In the genomic region with DNA sequence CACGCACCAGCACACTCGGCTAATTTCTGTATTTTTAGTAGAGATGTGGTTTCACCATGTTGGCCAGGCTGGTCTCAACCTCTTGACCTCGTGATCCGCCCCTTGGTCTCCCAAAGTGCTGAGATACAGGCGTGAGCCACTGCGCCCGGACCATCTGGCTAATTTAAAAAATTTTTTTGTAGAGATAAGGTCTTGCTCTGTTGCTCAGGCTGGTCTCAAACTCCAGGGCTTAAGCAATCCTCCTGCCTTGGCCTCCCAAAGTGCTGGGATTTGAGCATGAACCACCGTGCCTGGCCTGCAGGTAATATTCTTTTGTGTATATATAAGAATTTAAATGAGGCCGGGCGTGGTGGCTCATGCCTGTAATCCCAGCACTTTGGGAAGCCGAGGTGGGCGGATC, we compare ENCODE assay signal across 34 cellular contexts.
"Had no signal": no experiment of that assay in that cellular context is flagged by ENCODE, and none has a peak within 500 bp of the region (broad histone marks: within the 10 kb centered on the region; RNA-seq: fewer than 3 reads in every experiment).

No MANE protein-coding gene starts in this region.

- DNase-seq: Karpas-422, Kasumi-1, MG63, MM.1S, MV-4-11, NCI-H1048, NCI-H1092, NCI-H1092 treated with DMSO at 0.1 percent for 48 hours, NCI-H1105, NCI-H1105 treated with DMSO at 0.1 percent for 48 hours, NCI-H1417, NCI-H1417 treated with DMSO at 0.1 percent for 48 hours, NCI-H1436, NCI-H1436 treated with DMSO at 0.1 percent for 48 hours, NCI-H146, NCI-H1694, NCI-H1694 treated with DMSO at 0.1 percent for 48 hours, NCI-H187, NCI-H187 treated with DMSO at 0.1 percent for 48 hours, NCI-H1930, NCI-H2029, NCI-H2029 treated with DMSO at 0.1 percent for 48 hours, NCI-H2081, NCI-H2081 treated with DMSO at 0.1 percent for 48 hours, NCI-H2107, NCI-H2171, NCI-H2171 treated with DMSO at 0.1 percent for 48 hours, NCI-H2227 treated with DMSO at 0.1 percent for 48 hours, NCI-H226, NCI-H345, NCI-H446, NCI-H446 treated with DMSO at 0.1 percent for 48 hours, NCI-H510A had no signal

- H3K27ac ChIP-seq: KMS-11 had no signal

- H3K4me3 ChIP-seq: MG63 had no signal

- H3K4me2 ChIP-seq: KMS-11 had no signal

- H3K27me3 ChIP-seq: MG63 had no signal

- H3K9ac ChIP-seq: KMS-11 had no signal

- H3K36me3 ChIP-seq: MG63 had no signal
